ENCODE assay signal across 8 cellular contexts in genomic region chr12:57771271-57771872, GRCh38. TPM values are rescaled to one million over a fixed set of nuclear protein-coding genes. Genes with fewer than 3 reads are reported as not detected.
DNase-seq lines count a peak whose midpoint lies in the region; ATAC-seq, FAIRE-seq and TF ChIP-seq lines count a peak whose summit lies in the region.

No MANE protein-coding gene starts in this region.

- DNase-seq in GM12892 (ENCODE audit: insufficient read length) = peak; percentile 79
- DNase-seq in NCI-H1105 (lab: John Stamatoyannopoulos, UW) = peak; percentile 67
- peak; percentile 65 for DNase-seq in SKM-1 treated with dmso at 0.1 percent for 144 hours (lab: John Stamatoyannopoulos, UW; ENCODE audit: unreplicated experiment)
- DNase-seq in ascending aorta (ENCODE audit: low spot score in 2 of 2) = peak; percentile 53 to 93
- DNase-seq in iPS DF 19.7 (ENCODE audit: low read depth, low spot score) = peak; percentile 71
- DNase-seq in sigmoid colon = peak; percentile 95
- no peak for DNase-seq in retina

- H3K27me3 ChIP-seq in ascending aorta = no peaks in the 10 kb centered on the region
- H3K27me3 ChIP-seq in sigmoid colon = peaks cover 0 to 5% (median 4%) of the 10 kb centered on the region in 3 donors

- no peak for TF ChIP-seq EP300 in sigmoid colon (IDR thresholded peaks at IDR 0.05)

- intact Hi-C loops in ascending aorta (cut with DNase I) = loop anchor here (1.0 kb wide), 1 partner anchor 19 kb away; the partner anchor contains the start of gene CDK4
- intact Hi-C loops in sigmoid colon (cut with DNase I) = no loop called here

- H3K36me3 ChIP-seq in ascending aorta (peaks cover 0 to 11% of the 10 kb centered on the region in 2 donors), sigmoid colon (peaks cover 0 to 29% (median 0%) of the 10 kb centered on the region in 4 donors)

- peak; percentile 75 for ATAC-seq in HG02678 (IDR thresholded peaks at IDR 0.05; ENCODE audit: unreplicated experiment)

- H3K9me3 ChIP-seq in ascending aorta = no peaks in the 10 kb centered on the region
- no peaks in the 10 kb centered on the region for H3K9me3 ChIP-seq in sigmoid colon

- no peak for FAIRE-seq in GM12892 (lab: Jason Lieb, UNC)

- WGBS in sigmoid colon, 2 donors = 2 to 4% methylated on average over 16 of the region's 16 CpGs

- TF ChIP-seq POLR2A in GM12892 (IDR thresholded peaks at IDR 0.05; ENCODE audit: low read depth, low read length) (no peak), sigmoid colon (IDR thresholded peaks at IDR 0.05) (no peak)

- H3K4me3 ChIP-seq in ascending aorta (peak overlapping the region; percentile 80 to 83), sigmoid colon (peak overlapping the region; percentile 66 to 80 (median 70))

- TF ChIP-seq CTCF in ascending aorta (IDR thresholded peaks at IDR 0.05) = no peak
- TF ChIP-seq CTCF in sigmoid colon (IDR thresholded peaks at IDR 0.05) = no peak

- H3K4me1 ChIP-seq in ascending aorta = peaks cover 2 to 20% of the 10 kb centered on the region in 2 donors
- H3K4me1 ChIP-seq in sigmoid colon = peaks cover 0 to 29% (median 24%) of the 10 kb centered on the region in 4 donors

- peak overlapping the region; percentile 90 to 94 for H3K27ac ChIP-seq in ascending aorta
- H3K27ac ChIP-seq in sigmoid colon = peak overlapping the region; percentile 91 to 96 (median 93)

RNA-seq across cellular contexts. Expression of gene METTL1, which starts 0.5 kb away (rescaled TPM):
- 28.0 TPM for polyA plus RNA-seq in GM12892 (2012; ENCODE audit: missing spikeins)
- total RNA-seq in ascending aorta (29.8 TPM), sigmoid colon (10 to 100 TPM in 1 of 4 donors, 1 to 10 TPM in 3; 3.8 to 12.2 (median 7.4) TPM)
- polyA plus RNA-seq in sigmoid colon = 10 to 100 TPM in 2 of 3 donors, 1 to 10 TPM in 1; 7.6 to 16.7 (median 10.2) TPM

RNA-seq across cellular contexts. Expression of gene EEF1AKMT3, which starts 1.0 kb away (rescaled TPM):
- 6.1 TPM for polyA plus RNA-seq in GM12892 (2012; ENCODE audit: missing spikeins)
- 2.1 TPM for total RNA-seq in ascending aorta
- total RNA-seq in sigmoid colon = 10 to 100 TPM in 2 of 4 donors, 1 to 10 TPM in 2; 9.0 to 11.9 (median 10.6) TPM
- 1 to 10 TPM; 1.6 to 8.4 (median 2.5) TPM for polyA plus RNA-seq in sigmoid colon

RNA-seq across cellular contexts. Expression of gene CYP27B1, which starts 4.5 kb away (rescaled TPM):
- 0.19 TPM for polyA plus RNA-seq in GM12892 (2012; ENCODE audit: missing spikeins)
- total RNA-seq in ascending aorta (not detected), sigmoid colon (under 1 TPM in 1 of 4 donors, not detected in 3; 0.28 TPM)
- polyA plus RNA-seq in sigmoid colon = 1 to 10 TPM in 2 of 3 donors, not detected in 1; 1.2 to 2.0 TPM

RNA-seq across cellular contexts. Expression of gene TSFM, which starts 11.2 kb away (rescaled TPM):
- 47.5 TPM for polyA plus RNA-seq in GM12892 (2012; ENCODE audit: missing spikeins)
- total RNA-seq in ascending aorta (46.8 TPM), sigmoid colon (10 to 100 TPM in 3 of 4 donors, 1 to 10 TPM in 1; 8.0 to 29.6 (median 25.3) TPM)
- polyA plus RNA-seq in sigmoid colon = 10 to 100 TPM; 36.0 to 49.3 (median 47.9) TPM

RNA-seq across cellular contexts. Expression of gene MARCHF9, which starts 16.5 kb away (rescaled TPM):
- polyA plus RNA-seq in GM12892 (2012; ENCODE audit: missing spikeins) = 11.8 TPM
- total RNA-seq in ascending aorta = 8.4 TPM
- total RNA-seq in sigmoid colon = 10 to 100 TPM in 2 of 4 donors, 1 to 10 TPM in 2; 6.1 to 12.5 (median 9.4) TPM
- polyA plus RNA-seq in sigmoid colon = 10 to 100 TPM in 1 of 3 donors, 1 to 10 TPM in 2; 5.5 to 14.9 (median 7.8) TPM
